24 cellular contexts compared by ENCODE assay signal in the genomic region with DNA sequence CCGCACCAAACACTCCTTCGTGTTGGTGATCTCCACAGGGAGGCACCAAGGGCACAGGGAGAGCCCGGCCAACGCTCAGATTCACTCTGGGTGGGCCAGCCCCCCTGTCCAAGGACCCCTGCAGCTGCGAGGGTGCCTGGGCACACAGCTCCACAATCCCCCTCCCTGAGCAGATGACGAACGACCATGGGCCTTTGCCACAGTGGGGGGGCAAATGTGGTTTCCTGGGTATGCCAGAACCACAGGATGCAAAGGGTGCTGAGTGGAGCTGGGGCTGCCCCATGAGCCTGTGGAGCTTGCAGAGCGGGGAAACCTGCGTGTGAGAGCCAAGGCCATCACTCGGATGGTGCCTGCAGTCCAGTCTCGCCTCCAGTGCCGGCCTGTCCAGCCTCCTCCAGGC. TPM values are rescaled to one million over a fixed set of nuclear protein-coding genes. Genes with fewer than 3 reads are reported as not detected.
DNase-seq lines count a peak whose midpoint lies in the region; ATAC-seq and TF ChIP-seq lines count a peak whose summit lies in the region.
"Had no signal": no experiment of that assay in that cellular context is flagged by ENCODE, and none has a peak within 500 bp of the region (broad histone marks: within the 10 kb centered on the region; RNA-seq: fewer than 3 reads in every experiment).

No MANE protein-coding gene starts in this region.

- H3K4me1 ChIP-seq in BLaER1 treated with 17β-estradiol and CSF1 and Interleukin-3, amounts not matched to agents 10 nM and 100 nM = peaks cover 78 to 97% (median 87%) of the 10 kb centered on the region in 10 experiments
- H3K4me1 ChIP-seq: prostate gland, SJCRH30, testis had no signal

- H3K4me3 ChIP-seq in BLaER1 treated with 17β-estradiol and CSF1 and Interleukin-3, amounts not matched to agents 10 nM and 100 nM = no peak overlapping the region
- peak overlapping the region; percentile 73 for H3K4me3 ChIP-seq in GM12865 (ENCODE audit: low read depth, low read length)
- H3K4me3 ChIP-seq: gastroesophageal sphincter, PC-9, prostate gland, SJCRH30, testis had no signal

- no peak for TF ChIP-seq CTCF in GM12865 (IDR thresholded peaks at IDR 0.05; ENCODE audit: insufficient read depth, low read depth, low read length, missing control alignments)

- peak overlapping the region in 2 of 11 experiments; percentile 44 to 73; a peak in 2 of 22 replicates for H3K9ac ChIP-seq in BLaER1 treated with 17β-estradiol and CSF1 and Interleukin-3, amounts not matched to agents 10 nM and 100 nM

- H3K36me3 Mint-ChIP-seq in activated CD8-positive, alpha-beta T cell treated with anti-CD3 and anti-CD28 coated beads, Interleukin-2, amount 10 ng/mL, durations not matched to agents 7 days and 5 days (ENCODE audit: low read depth) = peaks cover 28% of the 10 kb centered on the region
- peaks cover 5% of the 10 kb centered on the region for H3K36me3 Mint-ChIP-seq in natural killer cell treated with Interleukin-12 subunit alpha and Interleukin-12 subunit beta and Interleukin-15 and Interleukin-18, amount 100 ng/mL, for 72 hours

- H3K36me3 ChIP-seq in BLaER1 treated with 17β-estradiol and CSF1 and Interleukin-3, amounts not matched to agents 10 nM and 100 nM = peaks cover 37 to 79% (median 63%) of the 10 kb centered on the region in 11 experiments
- H3K36me3 ChIP-seq: prostate gland, SJCRH30 had no signal

- peaks cover 48% of the 10 kb centered on the region for H3K4me1 Mint-ChIP-seq in activated CD8-positive, alpha-beta T cell treated with anti-CD3 and anti-CD28 coated beads, Interleukin-2, amount 10 ng/mL, durations not matched to agents 7 days and 5 days (ENCODE audit: low read depth)
- peaks cover 83 to 85% of the 10 kb centered on the region in 2 donors for H3K4me1 Mint-ChIP-seq in natural killer cell treated with Interleukin-12 subunit alpha and Interleukin-12 subunit beta and Interleukin-15 and Interleukin-18, amount 100 ng/mL, for 72 hours (ENCODE audit: low read depth in 2 of 2)
- H3K4me1 Mint-ChIP-seq: nephron progenitor cell had no signal

- H3K27me3 ChIP-seq in BLaER1 treated with 17β-estradiol and CSF1 and Interleukin-3, amounts not matched to agents 10 nM and 100 nM = no peaks in the 10 kb centered on the region
- H3K27me3 ChIP-seq: gastroesophageal sphincter, SJCRH30, testis had no signal

- CTCF ChIA-PET in activated CD8-positive, alpha-beta T cell treated with anti-CD3 and anti-CD28 coated beads, Interleukin-2, amount 10 ng/mL, durations not matched to agents 7 days and 5 days (lab: Charles Lee) = interaction anchor here (0.9 to 2.3 kb wide), 4 partner anchors 13 to 160 kb away, joined by 3 to 11 read pairs (median 4); no protein-coding TSS in a partner anchor

- no peak overlapping the region for H3K27ac Mint-ChIP-seq in activated CD8-positive, alpha-beta T cell treated with anti-CD3 and anti-CD28 coated beads, Interleukin-2, amount 10 ng/mL, durations not matched to agents 7 days and 5 days
- peak overlapping the region; percentile 93 to 95 for H3K27ac Mint-ChIP-seq in natural killer cell treated with Interleukin-12 subunit alpha and Interleukin-12 subunit beta and Interleukin-15 and Interleukin-18, amount 100 ng/mL, for 72 hours
- H3K27ac Mint-ChIP-seq: nephron progenitor cell; T-helper 1 cell treated with Interleukin-12 subunit alpha and Interleukin-12 subunit beta and Interleukin-4 antibody, amounts not matched to agents 30 μg/mL and 1 μg/mL, for 36 hours had no signal

- no peaks in the 10 kb centered on the region for H3K27me3 Mint-ChIP-seq in activated CD8-positive, alpha-beta T cell treated with anti-CD3 and anti-CD28 coated beads, Interleukin-2, amount 10 ng/mL, durations not matched to agents 7 days and 5 days (ENCODE audit: low read depth)
- H3K27me3 Mint-ChIP-seq in natural killer cell treated with Interleukin-12 subunit alpha and Interleukin-12 subunit beta and Interleukin-15 and Interleukin-18, amount 100 ng/mL, for 72 hours = no peaks in the 10 kb centered on the region

- no peaks in the 10 kb centered on the region for H3K9me3 Mint-ChIP-seq in activated CD8-positive, alpha-beta T cell treated with anti-CD3 and anti-CD28 coated beads, Interleukin-2, amount 10 ng/mL, durations not matched to agents 7 days and 5 days (ENCODE audit: insufficient read depth)
- no peaks in the 10 kb centered on the region for H3K9me3 Mint-ChIP-seq in natural killer cell treated with Interleukin-12 subunit alpha and Interleukin-12 subunit beta and Interleukin-15 and Interleukin-18, amount 100 ng/mL, for 72 hours
- H3K9me3 Mint-ChIP-seq: nephron progenitor cell; T-helper 1 cell treated with Interleukin-12 subunit alpha and Interleukin-12 subunit beta and Interleukin-4 antibody, amounts not matched to agents 30 μg/mL and 1 μg/mL, for 36 hours had no signal

- DNase-seq in GM12865 (ENCODE audit: low read depth) (peak; percentile 63), HuH-7.5 (ENCODE audit: low spot score) (no peak), SKM-1 treated with dmso at 0.1 percent for 144 hours (lab: John Stamatoyannopoulos, UW; ENCODE audit: unreplicated experiment) (no peak), DMS114 treated with DMSO at 0.1 percent for 48 hours (lab: John Stamatoyannopoulos, UW; ENCODE audit: unreplicated experiment) (no peak)
- DNase-seq in activated CD8-positive, alpha-beta T cell treated with anti-CD3 and anti-CD28 coated beads, Interleukin-2, amount 10 ng/mL, durations not matched to agents 7 days and 5 days = peak; percentile 29
- DNase-seq in natural killer cell treated with Interleukin-12 subunit alpha and Interleukin-12 subunit beta and Interleukin-15 and Interleukin-18, amount 100 ng/mL, for 72 hours (ENCODE audit: low spot score) = peak; percentile 76
- DNase-seq: activated effector memory CD4-positive, alpha-beta T cell treated with anti-CD3 and anti-CD28 coated beads, Interleukin-2, amount 50 U/mL, for 16 hours; caudate nucleus; HCEC 1CT; left cardiac atrium; mesendoderm; NCI-H1694 treated with DMSO at 0.1 percent for 48 hours; NCI-H82; nephron progenitor cell; PC-9; SJCRH30; stimulated activated CD8-positive, alpha-beta memory T cell treated with anti-CD3 and anti-CD28 coated beads, Interleukin-4, amount 100 ng/mL, for 48 hours; testis had no signal

- no peak overlapping the region for H3K27ac ChIP-seq in BLaER1 treated with 17β-estradiol and CSF1 and Interleukin-3, amounts not matched to agents 10 nM and 100 nM
- H3K27ac ChIP-seq: gastroesophageal sphincter, PC-9, prostate gland, SJCRH30, testis, VCaP had no signal

- no peak for ATAC-seq in activated CD8-positive, alpha-beta T cell treated with anti-CD3 and anti-CD28 coated beads, Interleukin-2, amount 10 ng/mL, durations not matched to agents 7 days and 5 days
- peak; percentile 18 to 48 for ATAC-seq in natural killer cell treated with Interleukin-12 subunit alpha and Interleukin-12 subunit beta and Interleukin-15 and Interleukin-18, amount 100 ng/mL, for 72 hours
- ATAC-seq: esophagus mucosa, gastroesophageal sphincter, left cardiac atrium had no signal

- peaks cover 10 to 100% (median 84%) of the 10 kb centered on the region in 11 experiments; a peak in 21 of 22 replicates for H4K20me1 ChIP-seq in BLaER1 treated with 17β-estradiol and CSF1 and Interleukin-3, amounts not matched to agents 10 nM and 100 nM

- no peak overlapping the region for H3K4me3 Mint-ChIP-seq in activated CD8-positive, alpha-beta T cell treated with anti-CD3 and anti-CD28 coated beads, Interleukin-2, amount 10 ng/mL, durations not matched to agents 7 days and 5 days
- peak overlapping the region; percentile 86 for H3K4me3 Mint-ChIP-seq in natural killer cell treated with Interleukin-12 subunit alpha and Interleukin-12 subunit beta and Interleukin-15 and Interleukin-18, amount 100 ng/mL, for 72 hours
- H3K4me3 Mint-ChIP-seq: nephron progenitor cell; T-helper 1 cell treated with Interleukin-12 subunit alpha and Interleukin-12 subunit beta and Interleukin-4 antibody, amounts not matched to agents 30 μg/mL and 1 μg/mL, for 36 hours had no signal

- peak overlapping the region; percentile 75 to 92 (median 86) for H3K4me2 ChIP-seq in BLaER1 treated with 17β-estradiol and CSF1 and Interleukin-3, amounts not matched to agents 10 nM and 100 nM
- H3K4me2 ChIP-seq: PC-9 had no signal

- no peaks in the 10 kb centered on the region for H3K9me3 ChIP-seq in BLaER1 treated with 17β-estradiol and CSF1 and Interleukin-3, amounts not matched to agents 10 nM and 100 nM (replicated peaks in 1 of 11)
- H3K9me3 ChIP-seq: gastroesophageal sphincter, prostate gland, SJCRH30, testis had no signal

- POLR2A ChIA-PET in activated CD8-positive, alpha-beta T cell treated with anti-CD3 and anti-CD28 coated beads, Interleukin-2, amount 10 ng/mL, durations not matched to agents 7 days and 5 days (lab: Charles Lee) = no interaction called here

RNA-seq across cellular contexts. Expression of a gene that starts 31.0 kb away (rescaled TPM):
- 10 to 100 TPM; 60.8 to 68.3 TPM for total RNA-seq in activated CD8-positive, alpha-beta T cell treated with anti-CD3 and anti-CD28 coated beads, Interleukin-2, amount 10 ng/mL, durations not matched to agents 7 days and 5 days
- total RNA-seq in natural killer cell treated with Interleukin-12 subunit alpha and Interleukin-12 subunit beta and Interleukin-15 and Interleukin-18, amount 100 ng/mL, for 72 hours = 100 to 1,000 TPM in 1 of 2 donors, 10 to 100 TPM in 1; 90.0 to 179 TPM

RNA-seq across cellular contexts. Expression of a gene that starts 47.5 kb away (rescaled TPM):
- not detected for total RNA-seq in activated CD8-positive, alpha-beta T cell treated with anti-CD3 and anti-CD28 coated beads, Interleukin-2, amount 10 ng/mL, durations not matched to agents 7 days and 5 days
- total RNA-seq in natural killer cell treated with Interleukin-12 subunit alpha and Interleukin-12 subunit beta and Interleukin-15 and Interleukin-18, amount 100 ng/mL, for 72 hours = not detected
- total RNA-seq: gastroesophageal sphincter, PC-9 had no signal

Comparison
In these comparisons a context has a peak if more than half of its experiments do, and no peak if none do; other contexts are left out.
1. DNase-seq: peak in GM12865 (single experiment), activated CD8-positive, alpha-beta T cell treated with anti-CD3 and anti-CD28 coated beads, Interleukin-2, amount 10 ng/mL, durations not matched to agents 7 days and 5 days (single experiment) and natural killer cell treated with Interleukin-12 subunit alpha and Interleukin-12 subunit beta and Interleukin-15 and Interleukin-18, amount 100 ng/mL, for 72 hours (single experiment); none in HuH-7.5 (single experiment), SKM-1 treated with dmso at 0.1 percent for 144 hours (single experiment) and DMS114 treated with DMSO at 0.1 percent for 48 hours (single experiment).